ENCODE assay signal across 8 cellular contexts in the genomic region with DNA sequence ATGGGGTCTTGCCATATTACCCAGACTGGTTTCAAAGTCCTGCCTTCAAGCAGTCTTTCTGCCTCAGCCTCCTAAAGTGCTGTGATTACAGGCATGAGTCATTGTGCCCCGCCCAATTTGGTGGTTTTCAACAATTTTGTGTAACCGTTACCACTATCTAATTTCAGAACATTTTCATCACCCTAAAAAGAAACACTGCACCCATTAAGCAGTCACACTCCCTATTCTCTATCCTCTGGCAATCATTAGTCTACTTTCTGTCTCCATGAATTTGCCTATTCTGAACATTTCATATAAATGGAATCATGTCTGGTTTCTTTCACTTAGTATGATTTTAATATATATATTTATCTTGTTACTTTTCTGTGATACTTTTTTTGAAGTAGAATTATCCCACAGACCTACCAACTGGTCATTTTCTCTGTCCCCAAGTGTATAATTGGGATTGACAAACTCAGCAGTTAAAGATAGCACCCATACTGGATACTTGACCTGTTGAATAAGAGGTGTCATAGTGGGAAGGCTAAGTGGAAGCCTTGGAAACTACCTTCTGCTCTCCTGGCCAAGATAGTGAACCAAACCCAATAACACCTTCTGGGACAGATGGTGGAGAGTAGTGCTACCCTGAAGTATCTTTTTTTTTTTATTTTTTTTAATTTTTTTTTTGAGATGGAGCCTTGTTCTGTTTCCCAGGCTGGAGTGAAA.
DNase-seq lines count a peak whose midpoint lies in the region; ATAC-seq and TF ChIP-seq lines count a peak whose summit lies in the region.

No MANE protein-coding gene starts in this region.

- no peaks in the 10 kb centered on the region for H3K9me3 Mint-ChIP-seq in Calu3 (ENCODE audit: low read depth, unreplicated experiment)

- peaks cover 5% of the 10 kb centered on the region for H3K36me3 Mint-ChIP-seq in Calu3 (ENCODE audit: insufficient read depth, unreplicated experiment)
- H3K36me3 Mint-ChIP-seq in T-helper 17 cell (ENCODE audit: low read depth): no peaks in the 10 kb centered on the region

- peaks cover 33 to 36% of the 10 kb centered on the region in 2 donors for H3K4me1 ChIP-seq in gastrocnemius medialis
- H3K4me1 ChIP-seq in trophoblast cell (ENCODE audit: control insufficient read depth in 1 of 2, insufficient read depth in 2 of 2, low read length in 2 of 2): no peaks in the 10 kb centered on the region

- H3K14ac ChIP-seq in trophoblast cell (ENCODE audit: low read length): no peak overlapping the region

- no peak overlapping the region for H2BK5ac ChIP-seq in trophoblast cell (ENCODE audit: low read depth, low read length, poor library complexity)

- H3K79me2 ChIP-seq in trophoblast cell (ENCODE audit: control insufficient read depth, insufficient read depth, low read length, poor library complexity): no peaks in the 10 kb centered on the region

- H3K23ac ChIP-seq in trophoblast cell (ENCODE audit: low read length): no peak overlapping the region

- H3K9me3 ChIP-seq in T-helper 17 cell (ENCODE audit: control insufficient read depth, low read length, poor library complexity, severe bottlenecking) (no peaks in the 10 kb centered on the region), gastrocnemius medialis (no peaks in the 10 kb centered on the region), trophoblast cell (ENCODE audit: insufficient read depth, low read depth, low read length) (peaks cover 1% of the 10 kb centered on the region)

- TF ChIP-seq CTCF in Calu3 (IDR thresholded peaks at IDR 0.05; ENCODE audit: unreplicated experiment) (no peak), gastrocnemius medialis (IDR thresholded peaks at IDR 0.05 in 4 of 5, conservative IDR thresholded peaks at IDR 0.05 in 1 of 5) (no peak)

- no CpG with 5 or more reads among the region's 2 CpGs for WGBS in trophoblast cell (ENCODE audit: extremely low coverage, insufficient coverage, insufficient read length)

- in situ Hi-C loops in gastrocnemius medialis (cut with MboI; ENCODE audit: low sequenced_read_pairs in 4 of 4): no loop called here

- no peaks in the 10 kb centered on the region for H3K36me3 ChIP-seq in gastrocnemius medialis
- no peaks in the 10 kb centered on the region for H3K36me3 ChIP-seq in trophoblast cell (ENCODE audit: control insufficient read depth in 1 of 2, insufficient read depth in 2 of 2, low read length in 2 of 2)

- ATAC-seq in HG02938 (IDR thresholded peaks at IDR 0.05; ENCODE audit: unreplicated experiment) (peak; percentile 65), T-helper 17 cell (peak; percentile 89), gastrocnemius medialis (peak; percentile 71 to 75), HG03108 (IDR thresholded peaks at IDR 0.05; ENCODE audit: unreplicated experiment) (no peak)

- H3K4me3 ChIP-seq in gastrocnemius medialis (no peak overlapping the region), trophoblast cell (ENCODE audit: low read depth, low read length) (no peak overlapping the region)

- H2BK120ac ChIP-seq in trophoblast cell (ENCODE audit: insufficient read depth, low read length, poor library complexity): no peak overlapping the region

- H4K12ac ChIP-seq in trophoblast cell (ENCODE audit: low read depth, low read length): no peak overlapping the region

- intact Hi-C loops in Calu3 (cut with micrococcal nuclease; ENCODE audit: unreplicated experiment): loop anchor here (5.0 kb wide), 2 partner anchors 37 to 43 kb away; no protein-coding TSS in a partner anchor
- intact Hi-C loops in gastrocnemius medialis (cut with DNase I; ENCODE audit: low total_unique reads): no loop called here

- H3K9ac ChIP-seq in trophoblast cell (ENCODE audit: low read length): no peak overlapping the region

- H3K4me3 Mint-ChIP-seq in Calu3 (ENCODE audit: low read depth, unreplicated experiment) (no peak overlapping the region), T-helper 17 cell (no peak overlapping the region)

- H3K79me1 ChIP-seq in trophoblast cell (ENCODE audit: low read length): no peaks in the 10 kb centered on the region

- H2AK5ac ChIP-seq in trophoblast cell (ENCODE audit: low read length): no peak overlapping the region

- no peak overlapping the region for H4K91ac ChIP-seq in trophoblast cell (ENCODE audit: low read depth, low read length)

- no peaks in the 10 kb centered on the region for H3K27me3 ChIP-seq in gastrocnemius medialis
- H3K27me3 ChIP-seq in trophoblast cell (ENCODE audit: insufficient read depth, low read length): no peaks in the 10 kb centered on the region

- DNase-seq in Calu3 (peak; percentile 31), T-helper 17 cell (peak; percentile 11 to 32 (median 16)), astrocyte of the hippocampus (ENCODE audit: low read depth, low spot score) (peak; percentile 40), gastrocnemius medialis (peak; percentile 56 to 67), NCI-H128 (lab: John Stamatoyannopoulos, UW; ENCODE audit: unreplicated experiment) (no peak), trophoblast cell (no peak)

- CTCF ChIA-PET in Calu3 (lab: Charles Lee): no interaction called here

- no peak overlapping the region for H3K4me2 ChIP-seq in trophoblast cell (ENCODE audit: low read length)

- no peak for TF ChIP-seq POLR2A in gastrocnemius medialis (IDR thresholded peaks at IDR 0.05)

- no peak overlapping the region for H2AFZ ChIP-seq in trophoblast cell (ENCODE audit: insufficient read depth, low read length, poor library complexity)

- peaks cover 21% of the 10 kb centered on the region for H3K4me1 Mint-ChIP-seq in Calu3 (ENCODE audit: low read depth, unreplicated experiment)
- H3K4me1 Mint-ChIP-seq in T-helper 17 cell: peaks cover 34% of the 10 kb centered on the region

- H3K27ac Mint-ChIP-seq in Calu3 (ENCODE audit: unreplicated experiment) (peak overlapping the region; percentile 67), T-helper 17 cell (peak overlapping the region; percentile 68)

- H3K27me3 Mint-ChIP-seq in Calu3 (ENCODE audit: unreplicated experiment) (no peaks in the 10 kb centered on the region), T-helper 17 cell (no peaks in the 10 kb centered on the region)

- peak overlapping the region; percentile 42 to 75 (median 64) for H3K27ac ChIP-seq in gastrocnemius medialis
- H3K27ac ChIP-seq in trophoblast cell (ENCODE audit: low read depth, low read length): no peak overlapping the region

- no peak overlapping the region for H3K4ac ChIP-seq in trophoblast cell (ENCODE audit: low read depth, low read length)

- BruUV-seq in Calu3 (replicated peaks; lab: Mats Ljungman, UMichigan): no TSS peak

- no peak overlapping the region for H2BK12ac ChIP-seq in trophoblast cell (ENCODE audit: low read length)

- no peak overlapping the region for H4K8ac ChIP-seq in trophoblast cell (ENCODE audit: low read depth, low read length)

- no peak overlapping the region for H3K18ac ChIP-seq in trophoblast cell (ENCODE audit: low read length)

Comparison
In these comparisons a context has a peak if more than half of its experiments do, and no peak if none do; other contexts are left out.
1. DNase-seq: peak in Calu3 (single experiment), T-helper 17 cell (3 of 3), astrocyte of the hippocampus (single experiment) and gastrocnemius medialis (2 of 2); none in NCI-H128 (single experiment) and trophoblast cell (0 of 2).